8 cellular contexts compared by ENCODE assay signal in the genomic region with DNA sequence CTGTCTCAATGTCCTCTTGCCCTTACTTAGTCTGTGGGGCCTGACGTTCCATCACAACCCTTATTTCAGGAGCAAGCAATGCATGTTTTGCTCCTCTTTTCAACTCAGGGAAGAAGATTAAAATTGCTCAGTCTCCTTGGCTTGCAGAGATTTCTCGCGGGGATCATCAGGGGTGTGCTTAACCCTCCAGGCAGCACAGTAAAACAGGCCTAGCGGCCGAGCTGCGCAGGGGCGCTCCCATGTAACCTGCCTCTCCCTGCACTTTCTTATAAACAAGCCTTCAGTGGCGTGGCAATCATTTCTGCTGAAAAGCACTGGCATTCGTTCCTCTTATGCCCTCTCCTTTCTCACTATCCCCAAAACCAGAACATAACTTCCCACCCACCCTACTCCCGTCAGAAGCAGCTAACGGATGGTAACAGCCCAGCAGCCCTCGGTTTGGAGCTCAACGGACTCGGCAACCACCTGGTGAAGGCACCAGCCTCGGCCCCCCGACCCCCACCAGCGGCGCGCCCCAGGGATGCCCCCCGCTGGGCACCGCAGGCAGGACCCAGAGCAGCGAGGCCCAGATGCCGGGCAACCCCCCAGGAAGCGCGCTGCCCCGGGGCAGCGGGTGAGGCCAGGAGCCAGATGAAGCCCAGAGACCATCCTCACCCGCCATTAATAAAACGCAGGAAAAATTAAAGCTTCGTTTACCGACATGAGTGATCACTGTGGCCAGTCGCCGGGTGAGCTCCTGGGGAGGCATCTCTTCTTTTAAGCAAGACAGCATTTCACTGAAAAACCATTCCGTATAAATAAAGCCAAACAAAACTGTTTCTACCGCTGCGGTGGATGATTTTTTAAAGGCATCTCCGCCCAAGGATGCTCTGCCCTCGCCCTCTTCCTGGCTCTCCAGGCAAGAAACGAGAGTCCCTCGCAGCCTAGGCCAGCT. TPM values are rescaled to one million over a fixed set of nuclear protein-coding genes. Genes with fewer than 3 reads are reported as not detected.
A peak's percentile ranks its signal among the peaks of the same experiment; 100 is the strongest.
DNase-seq lines count a peak whose midpoint lies in the region; ATAC-seq and TF ChIP-seq lines count a peak whose summit lies in the region.

No MANE protein-coding gene starts in this region.

- DNase-seq in GM03348 (ENCODE audit: low spot score) (peak; percentile 11), NCI-H1694 (lab: John Stamatoyannopoulos, UW) (peak; percentile 16), colonic mucosa (no peak), natural killer cell (no peak), COLO829 (ENCODE audit: low spot score) (no peak), activated gamma-delta T cell treated with Interleukin-2 at 50 U/mL for 16 hours (no peak)

- H3K9ac ChIP-seq in colonic mucosa (ENCODE audit: low read depth in 2 of 2, low read length in 2 of 2): peak overlapping the region in 1 of 2 donors; percentile 63

- no peaks in the 10 kb centered on the region for H3K9me3 ChIP-seq in colonic mucosa

- H3K27me3 Mint-ChIP-seq in natural killer cell (ENCODE audit: low read depth in 2 of 2): peaks cover 0 to 27% of the 10 kb centered on the region in 2 donors

- H3K36me3 ChIP-seq in colonic mucosa: no peaks in the 10 kb centered on the region

- no peak overlapping the region for H3K27ac ChIP-seq in colonic mucosa

- no peaks in the 10 kb centered on the region for H3K36me3 Mint-ChIP-seq in natural killer cell

- no peaks in the 10 kb centered on the region for H3K9me3 Mint-ChIP-seq in natural killer cell

- intact Hi-C loops in colonic mucosa (cut with DNase I) (no loop called here), natural killer cell (cut with micrococcal nuclease) (no loop called here)

- TF ChIP-seq CTCF in colonic mucosa (IDR thresholded peaks at IDR 0.05) (no peak), natural killer cell (IDR thresholded peaks at IDR 0.05) (no peak)

- H3K4me1 ChIP-seq in colonic mucosa: no peaks in the 10 kb centered on the region

- peak overlapping the region in 1 of 2 donors; percentile 72 for H3K27ac Mint-ChIP-seq in natural killer cell

- peaks cover 25% of the 10 kb centered on the region for H3K27me3 ChIP-seq in colonic mucosa

- H3K4me3 Mint-ChIP-seq in natural killer cell: peak overlapping the region; percentile 91

- peaks cover 5 to 9% of the 10 kb centered on the region in 2 donors for H3K4me1 Mint-ChIP-seq in natural killer cell

- peak overlapping the region; percentile 74 for H3K4me3 ChIP-seq in colonic mucosa

- ATAC-seq in natural killer cell (no peak), GM18517 (IDR thresholded peaks at IDR 0.05; ENCODE audit: unreplicated experiment) (no peak), HG02623 (IDR thresholded peaks at IDR 0.05; ENCODE audit: unreplicated experiment) (no peak)

RNA-seq across cellular contexts. Expression of gene MCF2L2, which starts 0.9 kb away (rescaled TPM):
- 1 to 10 TPM in 1 of 2 donors, under 1 TPM in 1; 0.25 to 1.4 TPM for total RNA-seq in colonic mucosa
- 1 to 10 TPM; 2.2 to 4.9 (median 2.7) TPM for total RNA-seq in natural killer cell

Comparison
In these comparisons a context has a peak if more than half of its experiments do, and no peak if none do; other contexts are left out.
1. DNase-seq: peak in GM03348 (single experiment) and NCI-H1694 (single experiment); none in colonic mucosa (single experiment), natural killer cell (single experiment), COLO829 (single experiment) and activated gamma-delta T cell treated with Interleukin-2 at 50 U/mL for 16 hours (single experiment).